In the genomic region with DNA sequence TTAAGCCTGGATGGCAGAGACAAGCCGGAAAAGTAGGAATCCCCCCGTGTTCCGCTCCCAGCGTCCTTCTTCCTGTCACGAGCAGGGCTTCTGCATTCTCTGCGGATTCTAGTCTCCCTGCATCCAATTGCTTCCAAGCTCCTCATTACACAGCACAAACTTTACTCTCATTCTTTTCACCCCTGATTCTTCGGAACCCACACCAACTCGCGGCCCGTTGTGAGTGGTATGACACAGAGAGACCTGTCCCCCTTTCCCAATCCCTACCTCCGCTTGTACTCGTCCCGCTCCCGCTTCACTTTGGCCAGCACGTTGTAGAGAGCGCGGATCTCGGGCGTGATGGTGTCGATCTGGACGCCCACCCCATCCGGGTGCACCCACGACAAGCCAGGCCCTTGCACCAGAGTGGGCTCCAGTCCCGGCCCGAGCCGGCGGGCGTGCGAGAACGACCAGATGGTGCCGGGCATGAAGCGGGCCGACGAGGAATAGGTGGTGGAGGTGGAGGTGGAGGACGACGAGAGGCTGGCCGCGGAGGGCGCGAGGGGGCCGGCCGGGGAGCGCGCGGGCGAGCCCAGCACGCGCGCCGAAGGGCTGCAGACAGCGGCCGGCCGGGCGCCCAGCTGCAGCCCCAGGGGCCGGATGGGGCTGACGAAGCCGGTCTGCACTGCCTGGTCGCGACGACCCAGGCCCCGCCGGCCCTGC, we compare ENCODE assay signal across 8 cellular contexts. TPM values are rescaled to one million over a fixed set of nuclear protein-coding genes. Genes with fewer than 3 reads are reported as not detected.
DNase-seq lines count a peak whose midpoint lies in the region; ATAC-seq and TF ChIP-seq lines count a peak whose summit lies in the region.

No MANE protein-coding gene starts in this region.

- H3K4me1 Mint-ChIP-seq in naive B cell, result peaks cover 25 to 41% (median 40%) of the 10 kb centered on the region in 3 donors

- peak overlapping the region in 4 of 6 donors; percentile 2 to 76 (median 14) for H3K27ac Mint-ChIP-seq in naive B cell

- H3K4me3 Mint-ChIP-seq in naive B cell, result peak overlapping the region; percentile 83 to 96 (median 93)

- ATAC-seq in GM19397 (IDR thresholded peaks at IDR 0.05; ENCODE audit: unreplicated experiment), result peak; percentile 23
- ATAC-seq in naive B cell (ENCODE audit: low read depth in 2 of 2), result peak in 1 of 2 donors; percentile 4
- no peak for ATAC-seq in HG03442 (IDR thresholded peaks at IDR 0.05; ENCODE audit: unreplicated experiment)

- CTCF ChIA-PET in AG04450 (lab: Charles Lee), result interaction anchor here (1.4 to 10.3 kb wide), 3 partner anchors 8 to 198 kb away, joined by 5 to 103 read pairs (median 16); a partner anchor contains a TSS

- H3K9ac ChIP-seq in Loucy (ENCODE audit: low read depth, low read length, poor library complexity, severe bottlenecking), result peak overlapping the region; percentile 85

- TF ChIP-seq CTCF in AG04450 (IDR thresholded peaks at IDR 0.05; ENCODE audit: low read depth, low read length) (no peak), Loucy (conservative IDR thresholded peaks at IDR 0.05; ENCODE audit: low read length) (no peak), coronary artery (IDR thresholded peaks at IDR 0.05) (no peak)

- DNase-seq in AG04450 (ENCODE audit: low read depth, low spot score) (no peak), coronary artery (ENCODE audit: low spot score) (no peak), naive B cell (no peak)
- no peak for DNase-seq in activated effector memory CD4-positive, alpha-beta T cell treated with anti-CD3 and anti-CD28 coated beads, Interleukin-2, amount 50 U/mL, for 16 hours
- no peak for DNase-seq in stimulated activated naive CD4-positive, alpha-beta T cell (lab: John Stamatoyannopoulos, UW)

- H4K20me1 ChIP-seq in Loucy (ENCODE audit: insufficient read depth, low read length, poor library complexity, severe bottlenecking), result peaks cover 48% of the 10 kb centered on the region

- H3K9me3 ChIP-seq in AG04450 (ENCODE audit: control insufficient read depth, insufficient read depth, low read length) (no peaks in the 10 kb centered on the region), Loucy (ENCODE audit: insufficient read depth, low read depth, low read length) (no peaks in the 10 kb centered on the region)

- H2AFZ ChIP-seq in Loucy (ENCODE audit: low read length), result peak overlapping the region; percentile 66

- no peaks in the 10 kb centered on the region for H3K9me3 Mint-ChIP-seq in naive B cell

- H3K79me2 ChIP-seq in Loucy (ENCODE audit: insufficient read depth, low read length), result peaks cover 66% of the 10 kb centered on the region

- peaks cover 39% of the 10 kb centered on the region for H3K4me1 ChIP-seq in Loucy (ENCODE audit: insufficient read depth, low read length, poor library complexity, severe bottlenecking)

- no peaks in the 10 kb centered on the region for H3K36me3 Mint-ChIP-seq in naive B cell

- H3K4me2 ChIP-seq in Loucy (ENCODE audit: low read depth, low read length, poor library complexity, severe bottlenecking), result peak overlapping the region; percentile 96

- peak overlapping the region; percentile 84 for H3K4me3 ChIP-seq in AG04450 (ENCODE audit: low read depth, low read length)
- H3K4me3 ChIP-seq in Loucy (ENCODE audit: low read length, poor library complexity, severe bottlenecking), result peak overlapping the region; percentile 96
- H3K4me3 ChIP-seq in coronary artery, result peak overlapping the region; percentile 96

- POLR2A ChIA-PET in AG04450 (lab: Yijun Ruan, JAX), result interaction anchor here (0.6 to 11.1 kb wide), 3 partner anchors 13 to 85 kb away, joined by 3 to 218 read pairs (median 3); a partner anchor contains a TSS

- peaks cover 22% of the 10 kb centered on the region; the same call in 1 of the 2 replicates for H3K36me3 ChIP-seq in Loucy (ENCODE audit: insufficient read depth, low read length)

- no peaks in the 10 kb centered on the region for H3K27me3 Mint-ChIP-seq in naive B cell

- 0 out of 2 replicates have a peak, but pooled peaks cover 3% of the 10 kb centered on the region for H3F3A ChIP-seq in Loucy (ENCODE audit: low read depth)

- H3K27ac ChIP-seq in AG04450 (ENCODE audit: low read depth, low read length) (peak overlapping the region; percentile 47), coronary artery (peak overlapping the region; percentile 83 to 91)

- H3K27me3 ChIP-seq in AG04450 (ENCODE audit: control insufficient read depth, insufficient read depth, low read length), result no peaks in the 10 kb centered on the region
- H3K27me3 ChIP-seq in Loucy (ENCODE audit: insufficient read depth, low read length, poor library complexity, severe bottlenecking), result no peaks in the 10 kb centered on the region

- no peaks in the 10 kb centered on the region for H3K9me2 ChIP-seq in Loucy (replicated peaks; ENCODE audit: low read depth, low read length)

RNA-seq across cellular contexts. Expression of a gene that starts 0.7 kb away (rescaled TPM):
- polyA plus RNA-seq in AG04450 (2011; rRNA removed), result 23.8 and 24.2 TPM in 2 replicates
- polyA minus RNA-seq in AG04450 (2011; rRNA and poly(A)+ RNA removed), result 17.8 and 18.2 TPM in 2 replicates
- 10 to 100 TPM in 1 of 6 donors, 1 to 10 TPM in 5; 4.6 to 15.3 (median 6.3) TPM for polyA plus RNA-seq in naive B cell (ENCODE audit: low read depth in 6 of 6)

RNA-seq across cellular contexts. Expression of a gene that starts 12.9 kb away (rescaled TPM):
- 35.7 and 41.3 TPM in 2 replicates for polyA plus RNA-seq in AG04450 (2011; rRNA removed)
- 31.7 and 43.9 TPM in 2 replicates for polyA minus RNA-seq in AG04450 (2011; rRNA and poly(A)+ RNA removed)
- polyA plus RNA-seq in naive B cell (ENCODE audit: low read depth in 6 of 6), result 10 to 100 TPM; 11.7 to 27.6 (median 17.5) TPM

RNA-seq across cellular contexts. Expression of a gene that starts 20.8 kb away (rescaled TPM):
- polyA plus RNA-seq in AG04450 (2011; rRNA removed) (9,160 and 11,356 TPM in 2 replicates), naive B cell (ENCODE audit: low read depth in 6 of 6) (1,000 to 10,000 TPM in 1 of 6 donors, 100 to 1,000 TPM in 5; 607 to 1,152 (median 779) TPM)
- 15,456 and 19,888 TPM in 2 replicates for polyA minus RNA-seq in AG04450 (2011; rRNA and poly(A)+ RNA removed)

RNA-seq across cellular contexts. Expression of a gene that starts 52.0 kb away (rescaled TPM):
- polyA plus RNA-seq in AG04450 (2011; rRNA removed) (86.3 and 119 TPM in 2 replicates), naive B cell (ENCODE audit: low read depth in 6 of 6) (10 to 100 TPM; 26.6 to 67.1 (median 44.5) TPM)
- polyA minus RNA-seq in AG04450 (2011; rRNA and poly(A)+ RNA removed), result 235 and 284 TPM in 2 replicates
